In genomic region chr20:13900506-13900905, GRCh38 we compare ENCODE assay signal across 25 cellular contexts.
A peak's percentile ranks its signal among the peaks of the same experiment; 100 is the strongest.
DNase-seq lines count a peak whose midpoint lies in the region; ATAC-seq, FAIRE-seq and TF ChIP-seq lines count a peak whose summit lies in the region.
"Had no signal": no experiment of that assay in that cellular context is flagged by ENCODE, and none has a peak within 500 bp of the region (broad histone marks: within the 10 kb centered on the region; RNA-seq: fewer than 3 reads in every experiment).

No MANE protein-coding gene starts in this region.

- H3K23ac ChIP-seq in H1 (ENCODE audit: insufficient read length): no peak overlapping the region

- ATAC-seq in GM19452 (IDR thresholded peaks at IDR 0.05; ENCODE audit: unreplicated experiment): no peak
- no peak for ATAC-seq in GM18520 (IDR thresholded peaks at IDR 0.05; ENCODE audit: unreplicated experiment)
- ATAC-seq: A549 had no signal

- H3K4me3 ChIP-seq in Caco-2 (ENCODE audit: low read depth, low read length): no peak overlapping the region
- peak overlapping the region; percentile 30 for H3K4me3 ChIP-seq in SJCRH30
- H3K4me3 ChIP-seq in H1 (ENCODE audit: extremely low read depth in 1 of 4, insufficient read depth in 2 of 4, low read depth in 3 of 4, low read length in 4 of 4): no peak overlapping the region
- H3K4me3 ChIP-seq in testis: no peak overlapping the region
- H3K4me3 ChIP-seq: A549; BLaER1 treated with 17β-estradiol and CSF1 and Interleukin-3, amounts not matched to agents 10 nM and 100 nM had no signal

- H3K79me1 ChIP-seq in H1 (ENCODE audit: low read depth, low read length): no peaks in the 10 kb centered on the region

- no peaks in the 10 kb centered on the region for H3K9me3 Mint-ChIP-seq in Caco-2 (ENCODE audit: unreplicated experiment)
- H3K9me3 Mint-ChIP-seq: CD8-positive, alpha-beta memory T cell had no signal

- peaks cover 5% of the 10 kb centered on the region for H3K27me3 Mint-ChIP-seq in Caco-2 (ENCODE audit: insufficient read depth, unreplicated experiment)
- H3K27me3 Mint-ChIP-seq: CD4-positive, alpha-beta T cell; CD8-positive, alpha-beta memory T cell had no signal

- H3K4me1 ChIP-seq in Caco-2: no peaks in the 10 kb centered on the region
- no peaks in the 10 kb centered on the region for H3K4me1 ChIP-seq in SJCRH30
- no peaks in the 10 kb centered on the region for H3K4me1 ChIP-seq in H1 (replicated peaks in 1 of 4; ENCODE audit: control insufficient read depth in 3 of 4, insufficient read depth in 4 of 4, low read length in 3 of 4)
- no peaks in the 10 kb centered on the region for H3K4me1 ChIP-seq in testis
- H3K4me1 ChIP-seq: A549, BE2C had no signal

- H3K9me3 ChIP-seq in Caco-2 (no peaks in the 10 kb centered on the region), SJCRH30 (replicated peaks) (no peaks in the 10 kb centered on the region), H1 (ENCODE audit: insufficient read depth in 2 of 2, low read depth in 1 of 2, low read length in 1 of 2) (no peaks in the 10 kb centered on the region), testis (no peaks in the 10 kb centered on the region)
- H3K9me3 ChIP-seq: A549; BE2C; BLaER1 treated with 17β-estradiol and CSF1 and Interleukin-3, amounts not matched to agents 10 nM and 100 nM had no signal

- no peak overlapping the region for H4K91ac ChIP-seq in H1 (replicated peaks; ENCODE audit: insufficient read length, low read length)

- no peaks in the 10 kb centered on the region for H3K36me3 Mint-ChIP-seq in Caco-2 (ENCODE audit: insufficient read depth, unreplicated experiment)
- H3K36me3 Mint-ChIP-seq: CD14-positive monocyte; CD8-positive, alpha-beta memory T cell had no signal

- H3K4me2 ChIP-seq in H1 (ENCODE audit: insufficient read depth in 1 of 2, low read depth in 2 of 2, low read length in 2 of 2): no peak overlapping the region
- H3K4me2 ChIP-seq: A549; BLaER1 treated with 17β-estradiol and CSF1 and Interleukin-3, amounts not matched to agents 10 nM and 100 nM had no signal

- POLR2A ChIA-PET in Caco-2 (lab: Charles Lee): no interaction called here
- POLR2A ChIA-PET in H1 (lab: Charles Lee; ENCODE audit: partially characterized antibody): no interaction called here

- intact Hi-C loops in Caco-2 (cut with micrococcal nuclease; ENCODE audit: unreplicated experiment): no loop called here
- intact Hi-C loops in testis (cut with DNase I; ENCODE audit: low total_unique reads): no loop called here

- no peak for FAIRE-seq in H1 (lab: Jason Lieb, UNC)
- FAIRE-seq: A549, GM12891, GM19239, H54 had no signal

- no peak for TF ChIP-seq POLR2A in H1 (IDR thresholded peaks at IDR 0.05; ENCODE audit: control extremely low read depth in 1 of 2, low read depth in 2 of 2, low read length in 2 of 2)
- TF ChIP-seq POLR2A in testis (IDR thresholded peaks at IDR 0.05): no peak

- no peak overlapping the region for H4K5ac ChIP-seq in H1 (ENCODE audit: insufficient read length, low read depth, low read length)

- CTCF ChIA-PET in Caco-2 (lab: Charles Lee): no interaction called here
- CTCF ChIA-PET in H1 (lab: Charles Lee; ENCODE audit: partially characterized antibody): interaction anchor here (0.7 to 1.7 kb wide), 3 partner anchors 10 to 25 kb away, joined by 3 to 4 read pairs (median 3); no protein-coding TSS in a partner anchor

- H4K8ac ChIP-seq in H1 (ENCODE audit: extremely low read depth, insufficient read depth, low read length): no peak overlapping the region; the same call in 1 of the 2 replicates

- H2BK5ac ChIP-seq in H1 (ENCODE audit: low read depth, low read length): no peak overlapping the region

- H3K36me3 ChIP-seq in Caco-2 (ENCODE audit: control insufficient read depth, insufficient read depth, low read length) (no peaks in the 10 kb centered on the region), SJCRH30 (no peaks in the 10 kb centered on the region), H1 (ENCODE audit: control insufficient read depth in 2 of 4, insufficient read depth in 4 of 4, low read length in 3 of 4) (no peaks in the 10 kb centered on the region), testis (ENCODE audit: low read depth, missing control alignments) (no peaks in the 10 kb centered on the region)
- H3K36me3 ChIP-seq: BE2C; BLaER1 treated with 17β-estradiol and CSF1 and Interleukin-3, amounts not matched to agents 10 nM and 100 nM had no signal

- DNase-seq in Caco-2 (no peak), H4 (ENCODE audit: low spot score) (peak; percentile 50), SJCRH30 (peak; percentile 22 to 54), H1 (ENCODE audit: low read depth in 1 of 2, low spot score in 2 of 2) (no peak), testis (no peak), GM13977 (ENCODE audit: low spot score) (no peak)
- DNase-seq: 8988T; ACHN; AML-193; BE2C; Calu3; CD4-positive, alpha-beta T cell; CD8-positive, alpha-beta memory T cell; DMS53; DMS79 treated with DMSO at 0.1 percent for 48 hours; GF-D8; HCEC 1CT had no signal

- no peak overlapping the region for H3K18ac ChIP-seq in H1 (ENCODE audit: extremely low read depth, low read length)

- H3K27ac Mint-ChIP-seq in Caco-2 (ENCODE audit: unreplicated experiment): no peak overlapping the region
- H3K27ac Mint-ChIP-seq: CD14-positive monocyte; CD4-positive, alpha-beta T cell; CD8-positive, alpha-beta memory T cell had no signal

- no peaks in the 10 kb centered on the region for H4K20me1 ChIP-seq in H1 (replicated peaks in 1 of 2; ENCODE audit: control insufficient read depth in 1 of 2, insufficient read depth in 2 of 2, low read length in 2 of 2)
- H4K20me1 ChIP-seq: BLaER1 treated with 17β-estradiol and CSF1 and Interleukin-3, amounts not matched to agents 10 nM and 100 nM had no signal

- no TSS peak for BruUV-seq in Caco-2 (replicated peaks; lab: Mats Ljungman, UMichigan)

- no peak overlapping the region for H2BK15ac ChIP-seq in H1 (ENCODE audit: low read length)

- TF ChIP-seq RAD21 in H1 (IDR thresholded peaks at IDR 0.05 in 1 of 2, conservative IDR thresholded peaks at IDR 0.05 in 1 of 2; ENCODE audit: low read depth in 2 of 2, low read length in 2 of 2): no peak

- H3K56ac ChIP-seq in H1 (replicated peaks; ENCODE audit: insufficient read length, low read depth, low read length): no peak overlapping the region

- H3K27me3 ChIP-seq in Caco-2 (replicated peaks; ENCODE audit: control insufficient read depth, insufficient read depth, low read length): no peaks in the 10 kb centered on the region
- H3K27me3 ChIP-seq in SJCRH30: no peaks in the 10 kb centered on the region
- H3K27me3 ChIP-seq in H1 (replicated peaks in 1 of 4; ENCODE audit: control insufficient read depth in 3 of 4, extremely low read depth in 1 of 4, insufficient read depth in 3 of 4, low read length in 3 of 4): no peaks in the 10 kb centered on the region
- no peaks in the 10 kb centered on the region for H3K27me3 ChIP-seq in testis
- H3K27me3 ChIP-seq: BE2C; BLaER1 treated with 17β-estradiol and CSF1 and Interleukin-3, amounts not matched to agents 10 nM and 100 nM had no signal

- TF ChIP-seq EP300 in H1 (IDR thresholded peaks at IDR 0.05; ENCODE audit: borderline replicate concordance in 1 of 2, low read depth in 2 of 2, low read length in 2 of 2): no peak

- 0 out of 2 replicates have a peak, but pooled peaks cover 1% of the 10 kb centered on the region for H3K23me2 ChIP-seq in H1 (ENCODE audit: low read depth, low read length)

- H3K79me2 ChIP-seq in H1 (ENCODE audit: control insufficient read depth in 1 of 2, insufficient read depth in 2 of 2, low read length in 2 of 2): no peaks in the 10 kb centered on the region

- no peak overlapping the region for H2BK20ac ChIP-seq in H1 (ENCODE audit: low read length)

- H3K4me3 Mint-ChIP-seq in Caco-2 (ENCODE audit: unreplicated experiment): peak overlapping the region; percentile 50
- H3K4me3 Mint-ChIP-seq: CD14-positive monocyte; CD4-positive, alpha-beta T cell; CD8-positive, alpha-beta memory T cell had no signal

- H3K4ac ChIP-seq in H1 (replicated peaks; ENCODE audit: insufficient read length, low read depth, low read length): no peak overlapping the region

- H3K4me1 Mint-ChIP-seq in Caco-2 (ENCODE audit: low read depth, unreplicated experiment): no peaks in the 10 kb centered on the region
- H3K4me1 Mint-ChIP-seq: CD14-positive monocyte; CD8-positive, alpha-beta memory T cell had no signal

- H2AFZ ChIP-seq in H1 (ENCODE audit: low read length): peak overlapping the region; percentile 68

- no peak overlapping the region for H2BK120ac ChIP-seq in H1 (replicated peaks; ENCODE audit: low read depth, low read length)

- TF ChIP-seq CTCF in Caco-2 (IDR thresholded peaks at IDR 0.05; ENCODE audit: insufficient read depth in 1 of 2, low read depth in 1 of 2, low read length in 1 of 2, severe bottlenecking in 1 of 2, unreplicated experiment in 1 of 2) (no peak), H1 (IDR thresholded peaks at IDR 0.05; ENCODE audit: control extremely low read depth in 1 of 3, insufficient read depth in 1 of 3, low read depth in 1 of 3, low read length in 3 of 3) (no peak), testis (IDR thresholded peaks at IDR 0.05) (no peak), GM13977 (IDR thresholded peaks at IDR 0.05; ENCODE audit: extremely low read depth, insufficient read depth, missing control alignments) (no peak)

- WGBS in H1 (ENCODE audit: extremely low coverage in 1 of 2, insufficient coverage in 1 of 2, insufficient read length in 1 of 2, insufficient replicate concordance in 2 of 2, low coverage in 1 of 2, low lambda C conversion rate in 2 of 2, missing lambda C conversion rate in 1 of 2), 2 experiments: 95% methylated on average over 10 of the region's 10 CpGs; no CpG with 5 or more reads in 1 of the 2 experiments
- 64 to 65% methylated on average over 10 of the region's 10 CpGs for WGBS in testis, 2 donors

- H3K9ac ChIP-seq in H1 (replicated peaks in 1 of 4; ENCODE audit: extremely low read depth in 1 of 4, low read depth in 3 of 4, low read length in 3 of 4): no peak overlapping the region
- H3K9ac ChIP-seq: BLaER1 treated with 17β-estradiol and CSF1 and Interleukin-3, amounts not matched to agents 10 nM and 100 nM had no signal

- H3K27ac ChIP-seq in SJCRH30 (no peak overlapping the region), H1 (ENCODE audit: low read depth, low read length) (no peak overlapping the region), testis (no peak overlapping the region)
- H3K27ac ChIP-seq: A549; BLaER1 treated with 17β-estradiol and CSF1 and Interleukin-3, amounts not matched to agents 10 nM and 100 nM had no signal

- H2BK12ac ChIP-seq in H1 (ENCODE audit: low read depth, low read length): no peak overlapping the region

- in situ Hi-C loops in GM13977 (cut with MboI; ENCODE audit: low pct_unique_long_range_greater_than_20kb, low sequenced_read_pairs, unreplicated experiment): no loop called here

- H3K14ac ChIP-seq in H1 (ENCODE audit: insufficient read length): no peak overlapping the region

- no peak overlapping the region for H2AK5ac ChIP-seq in H1 (ENCODE audit: low read depth, low read length)

TF ChIP-seq in H1, 55 proteins besides CTCF, POLR2A, EP300 and RAD21:
- TF ChIP-seq TEAD4 (IDR thresholded peaks at IDR 0.05; ENCODE audit: low read depth, low read length): no peak
- TF ChIP-seq CHD1 (IDR thresholded peaks at IDR 0.05; ENCODE audit: low read depth, low read length): no peak

Comparison
In these comparisons a context has a peak if more than half of its experiments do, and no peak if none do; other contexts are left out.
1. DNase-seq: peak in H4 (single experiment) and SJCRH30 (2 of 2); none in Caco-2 (0 of 2), H1 (0 of 2), testis (single experiment) and GM13977 (single experiment).